6 cellular contexts compared by ENCODE assay signal in genomic region chr10:94065787-94066186, GRCh38.
"Had no signal": no experiment of that assay in that cellular context is flagged by ENCODE, and none has a peak within 500 bp of the region (broad histone marks: within the 10 kb centered on the region; RNA-seq: fewer than 3 reads in every experiment).

No MANE protein-coding gene starts in this region.

- H3K4me3 ChIP-seq: HAP-1, K562 had no signal

- H3K36me3 ChIP-seq: HAP-1 had no signal

- DNase-seq: GOT3, HFFc6 had no signal

- H3K4me1 ChIP-seq: HAP-1 had no signal

- FAIRE-seq: K562 had no signal

- ATAC-seq: HCT116 had no signal

- H3K9me3 Mint-ChIP-seq: HFFc6 had no signal

- H3K27ac Mint-ChIP-seq: HFFc6 had no signal

- H3K27ac ChIP-seq: HL-60 had no signal

- H3K9me3 ChIP-seq: HAP-1 had no signal

- H3K4me3 Mint-ChIP-seq: HFFc6 had no signal
